ENCODE assay signal across 2 cellular contexts in the genomic region with DNA sequence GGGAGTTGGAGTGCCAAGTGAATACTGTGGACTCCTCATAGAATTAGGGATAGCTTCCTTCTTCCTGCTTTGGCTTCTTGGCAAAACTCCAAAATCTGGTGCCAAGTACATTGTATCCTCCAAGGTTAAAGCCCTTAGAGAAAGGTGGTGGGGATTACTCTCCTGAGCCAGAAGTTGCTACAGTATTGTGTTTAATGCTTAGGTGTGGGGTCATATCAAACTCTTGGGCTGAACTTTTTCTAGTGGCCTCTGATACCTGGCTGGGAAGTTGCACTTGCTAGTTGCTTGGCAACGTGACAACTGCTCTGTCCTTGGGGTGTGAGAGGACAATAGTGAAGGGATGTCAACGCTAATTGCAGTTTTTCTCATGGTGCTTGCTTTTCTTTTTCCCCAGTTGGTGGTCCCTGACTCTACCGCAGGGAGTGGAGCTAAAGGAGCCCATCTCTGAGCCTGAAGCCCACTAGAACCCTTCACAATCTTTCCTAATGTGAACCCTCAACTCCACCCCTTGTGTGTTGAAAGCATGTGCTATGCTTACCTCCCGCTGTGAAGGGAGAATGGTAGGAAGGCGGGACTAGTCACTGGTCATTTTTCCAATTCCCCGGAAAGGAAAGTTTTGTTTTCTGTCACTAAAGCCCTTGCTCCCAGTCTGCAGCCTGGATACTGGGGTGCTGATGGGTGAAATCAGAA.
TF ChIP-seq lines count a peak whose summit lies in the region.

No MANE protein-coding gene starts in this region.

TF ChIP-seq in H1, 55 proteins besides CTCF, POLR2A, EP300 and RAD21:
- TF ChIP-seq BCL11A (IDR thresholded peaks at IDR 0.05; ENCODE audit: low read depth in 2 of 2, low read length in 2 of 2) (no peak), SP1 (IDR thresholded peaks at IDR 0.05; ENCODE audit: low read depth, low read length) (no peak), TAF1 (IDR thresholded peaks at IDR 0.05; ENCODE audit: low read depth, low read length) (no peak), CBX5 (IDR thresholded peaks at IDR 0.05; ENCODE audit: low read depth, low read length) (no peak), RBBP5 (IDR thresholded peaks at IDR 0.05; ENCODE audit: borderline replicate concordance, low read depth, low read length) (no peak), ASH2L (IDR thresholded peaks at IDR 0.05; ENCODE audit: low read length) (no peak), SAP30 (IDR thresholded peaks at IDR 0.05; ENCODE audit: insufficient read depth, insufficient replicate concordance, low read length) (no peak), MAFK (IDR thresholded peaks at IDR 0.05; ENCODE audit: low read depth, low read length) (no peak)

TF ChIP-seq in HEK293T, 16 proteins besides CTCF, POLR2A, EP300 and RAD21:
- TF ChIP-seq SUZ12 (IDR thresholded peaks at IDR 0.05) (no peak), BHLHE40 (IDR thresholded peaks at IDR 0.05; ENCODE audit: borderline replicate concordance) (no peak), LEF1 (IDR thresholded peaks at IDR 0.05; ENCODE audit: borderline replicate concordance) (no peak), HDGF (IDR thresholded peaks at IDR 0.05; ENCODE audit: borderline replicate concordance) (no peak), SP1 (IDR thresholded peaks at IDR 0.05) (no peak), FOXK2 (IDR thresholded peaks at IDR 0.05) (no peak), L3MBTL2 (conservative IDR thresholded peaks at IDR 0.05) (no peak), FOXM1 (IDR thresholded peaks at IDR 0.05; ENCODE audit: borderline replicate concordance) (no peak), ELF4 (IDR thresholded peaks at IDR 0.05) (no peak), NFRKB (IDR thresholded peaks at IDR 0.05) (no peak)
- TF ChIP-seq, protein P1, sequence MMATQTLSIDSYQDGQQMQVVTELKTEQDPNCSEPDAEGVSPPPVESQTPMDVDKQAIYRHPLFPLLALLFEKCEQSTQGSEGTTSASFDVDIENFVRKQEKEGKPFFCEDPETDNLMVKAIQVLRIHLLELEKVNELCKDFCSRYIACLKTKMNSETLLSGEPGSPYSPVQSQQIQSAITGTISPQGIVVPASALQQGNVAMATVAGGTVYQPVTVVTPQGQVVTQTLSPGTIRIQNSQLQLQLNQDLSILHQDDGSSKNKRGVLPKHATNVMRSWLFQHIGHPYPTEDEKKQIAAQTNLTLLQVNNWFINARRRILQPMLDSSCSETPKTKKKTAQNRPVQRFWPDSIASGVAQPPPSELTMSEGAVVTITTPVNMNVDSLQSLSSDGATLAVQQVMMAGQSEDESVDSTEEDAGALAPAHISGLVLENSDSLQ (IDR thresholded peaks at IDR 0.05), result no peak
